Comparison of ENCODE assay signal across 11 cellular contexts in the genomic region with DNA sequence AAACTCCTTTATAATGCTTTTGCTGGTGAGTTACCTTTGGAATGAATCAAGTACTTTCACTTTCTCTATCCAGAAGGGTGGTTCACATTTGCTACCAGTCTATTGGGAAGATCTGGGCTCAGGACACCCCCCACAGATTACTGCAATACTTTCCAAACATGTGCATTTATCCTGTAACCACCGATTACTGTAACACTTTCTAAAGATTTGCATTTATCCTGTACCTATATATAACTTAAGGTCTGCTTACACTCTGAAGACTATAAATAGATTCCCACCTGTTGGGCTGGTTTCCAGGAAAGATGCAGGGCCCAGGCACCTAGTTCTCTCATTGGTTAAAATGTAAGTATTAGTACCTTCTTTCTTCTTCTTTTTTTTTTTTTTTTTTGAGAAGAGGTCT.
DNase-seq lines count a peak whose midpoint lies in the region; ATAC-seq, FAIRE-seq and TF ChIP-seq lines count a peak whose summit lies in the region.
"Had no signal": no experiment of that assay in that cellular context is flagged by ENCODE, and none has a peak within 500 bp of the region (broad histone marks: within the 10 kb centered on the region; RNA-seq: fewer than 3 reads in every experiment).

No MANE protein-coding gene starts in this region.

- TF ChIP-seq CTCF in epithelial cell of proximal tubule (conservative IDR thresholded peaks at IDR 0.05; ENCODE audit: low read depth, low read length), result no peak
- TF ChIP-seq CTCF in testis (IDR thresholded peaks at IDR 0.05), result no peak

- no peaks in the 10 kb centered on the region for H3K36me3 ChIP-seq in testis (ENCODE audit: low read depth, missing control alignments)
- H3K36me3 ChIP-seq: tibial artery had no signal

- TF ChIP-seq POLR2A in testis (IDR thresholded peaks at IDR 0.05), result no peak

- H3K27me3 ChIP-seq in testis, result no peaks in the 10 kb centered on the region
- H3K27me3 ChIP-seq: tibial artery had no signal

- peak; percentile 32 for DNase-seq in COLO668 (lab: John Stamatoyannopoulos, UW; ENCODE audit: unreplicated experiment)
- DNase-seq in GM19239 (ENCODE audit: insufficient read length, low spot score), result no peak
- no peak for DNase-seq in epithelial cell of proximal tubule (ENCODE audit: low read depth)
- no peak for DNase-seq in NCI-H2227 (lab: John Stamatoyannopoulos, UW; ENCODE audit: unreplicated experiment)
- no peak for DNase-seq in testis
- DNase-seq in central memory CD4-positive, alpha-beta T cell, result no peak
- DNase-seq in DMS114 treated with DMSO at 0.1 percent for 48 hours (lab: John Stamatoyannopoulos, UW; ENCODE audit: unreplicated experiment), result no peak
- DNase-seq: activated T-cell treated with anti-CD3 and anti-CD28 coated beads for 4 hours, tibial artery had no signal

- 50 to 62% methylated on average over 1 of the region's 1 CpG for WGBS in testis, 2 donors

- peak; percentile 80 for ATAC-seq in HG03045 (IDR thresholded peaks at IDR 0.05; ENCODE audit: unreplicated experiment)

- peak overlapping the region; percentile 25 for H3K4me3 ChIP-seq in epithelial cell of proximal tubule (ENCODE audit: low read depth, low read length)
- H3K4me3 ChIP-seq in testis, result no peak overlapping the region
- H3K4me3 ChIP-seq: tibial artery had no signal

- H3K27ac ChIP-seq in testis, result no peak overlapping the region
- H3K27ac ChIP-seq: C4-2B, tibial artery had no signal

- no peaks in the 10 kb centered on the region for H3K9me3 ChIP-seq in testis
- H3K9me3 ChIP-seq: tibial artery had no signal

- peak; percentile 87 for FAIRE-seq in GM19239 (lab: Jason Lieb, UNC)

- H3K4me1 ChIP-seq in testis, result no peaks in the 10 kb centered on the region
- H3K4me1 ChIP-seq: tibial artery had no signal

- intact Hi-C loops in testis (cut with DNase I; ENCODE audit: low total_unique reads), result no loop called here
